In genomic region chr11:72609045-72609444, GRCh38 we compare ENCODE assay signal across 9 cellular contexts.
DNase-seq lines count a peak whose midpoint lies in the region; ATAC-seq, FAIRE-seq and TF ChIP-seq lines count a peak whose summit lies in the region.
"Had no signal": no experiment of that assay in that cellular context is flagged by ENCODE, and none has a peak within 500 bp of the region (broad histone marks: within the 10 kb centered on the region; RNA-seq: fewer than 3 reads in every experiment).

No MANE protein-coding gene starts in this region.

- TF ChIP-seq CTCF in left ventricle myocardium inferior (IDR thresholded peaks at IDR 0.05; ENCODE audit: borderline replicate concordance) (peak; percentile 43), fibroblast of the aortic adventitia (IDR thresholded peaks at IDR 0.05; ENCODE audit: insufficient read depth, low read length) (peak; percentile 70)

- no peak for ATAC-seq in Right ventricle myocardium inferior
- ATAC-seq in HG03108 (IDR thresholded peaks at IDR 0.05; ENCODE audit: unreplicated experiment) = no peak

- H3K4me1 ChIP-seq in left ventricle myocardium inferior = peaks cover 55% of the 10 kb centered on the region

- H3K27ac ChIP-seq in left ventricle myocardium inferior (replicated peaks) = no peak overlapping the region

- FAIRE-seq in urothelium cell line (lab: Jason Lieb, UNC) = no peak

- H3K9me3 ChIP-seq in left ventricle myocardium inferior (replicated peaks) = no peaks in the 10 kb centered on the region

- no peaks in the 10 kb centered on the region for H3K27me3 ChIP-seq in left ventricle myocardium inferior (ENCODE audit: low read depth)

- DNase-seq in left ventricle myocardium inferior = no peak
- DNase-seq in Right ventricle myocardium inferior (ENCODE audit: missing footprints) = no peak
- peak; percentile 23 for DNase-seq in RPMI7951 (ENCODE audit: low read depth)
- peak; percentile 47 for DNase-seq in fibroblast of the aortic adventitia (ENCODE audit: low read depth)
- peak; percentile 33 for DNase-seq in urothelium cell line (ENCODE audit: low spot score)
- no peak for DNase-seq in central memory CD4-positive, alpha-beta T cell
- no peak for DNase-seq in KG1 (lab: John Stamatoyannopoulos, UW)
- DNase-seq: activated T-cell treated with anti-CD3 and anti-CD28 coated beads, Interleukin-2, amount 50 U/mL, for 24 hours had no signal

- H3K4me3 ChIP-seq in left ventricle myocardium inferior = no peak overlapping the region
- no peak overlapping the region for H3K4me3 ChIP-seq in fibroblast of the aortic adventitia (ENCODE audit: low read depth, low read length)

- intact Hi-C loops in left ventricle myocardium inferior (cut with micrococcal nuclease) (no loop called here), Right ventricle myocardium inferior (cut with DNase I) (no loop called here)

- peaks cover 9% of the 10 kb centered on the region for H3K36me3 ChIP-seq in left ventricle myocardium inferior

Comparison
In these comparisons a context has a peak if more than half of its experiments do, and no peak if none do; other contexts are left out.
1. DNase-seq: peak in RPMI7951 (single experiment), fibroblast of the aortic adventitia (single experiment) and urothelium cell line (single experiment); none in left ventricle myocardium inferior (single experiment), Right ventricle myocardium inferior (single experiment), central memory CD4-positive, alpha-beta T cell (single experiment) and KG1 (single experiment).